In the genomic region with DNA sequence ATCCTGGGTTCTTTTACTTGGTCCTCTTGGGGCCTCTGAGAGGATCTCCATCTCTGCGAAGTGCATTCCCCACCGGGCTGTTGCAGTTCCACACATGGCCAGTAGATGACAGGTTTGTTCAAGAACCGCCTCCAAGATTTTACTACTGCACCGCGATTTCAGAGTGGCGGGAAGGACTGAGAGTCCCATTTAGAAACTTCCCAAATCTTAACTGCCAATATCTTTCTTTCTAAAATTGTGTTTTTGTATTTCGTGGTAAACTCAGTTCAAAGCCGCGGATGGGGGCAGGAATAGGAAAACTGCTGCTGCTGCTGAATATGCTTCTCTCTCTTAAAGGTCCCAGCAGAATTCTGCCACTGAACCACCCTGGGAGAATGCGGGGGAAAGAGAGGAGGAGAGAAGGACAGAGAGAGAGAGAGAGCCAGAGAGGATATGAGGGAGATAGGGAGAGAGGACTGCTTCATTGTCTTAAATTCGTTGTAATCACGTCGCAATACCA, we compare ENCODE assay signal across 8 cellular contexts. TPM values are rescaled to one million over a fixed set of nuclear protein-coding genes. Genes with fewer than 3 reads are reported as not detected.
A peak's percentile ranks its signal among the peaks of the same experiment; 100 is the strongest.
DNase-seq lines count a peak whose midpoint lies in the region; ATAC-seq and TF ChIP-seq lines count a peak whose summit lies in the region.

No MANE protein-coding gene starts in this region.

- peak overlapping the region; percentile 46; the same call in 1 of the 2 replicates for H2AFZ ChIP-seq in MM.1S (ENCODE audit: low read length)

- no peaks in the 10 kb centered on the region for H3K9me3 Mint-ChIP-seq in T-cell

- H3K27me3 ChIP-seq in MM.1S (replicated peaks; ENCODE audit: insufficient read depth, low read length) = peaks cover 15% of the 10 kb centered on the region
- H3K27me3 ChIP-seq in adipocyte (replicated peaks; ENCODE audit: control insufficient read depth, insufficient read depth, low read length) = peaks cover 80% of the 10 kb centered on the region
- peaks cover 93% of the 10 kb centered on the region for H3K27me3 ChIP-seq in left ventricle myocardium inferior (ENCODE audit: low read depth)

- no peaks in the 10 kb centered on the region for H3K36me3 Mint-ChIP-seq in T-cell

- ATAC-seq in T-cell (replicated peaks in 1 of 4) = peak; percentile 52 to 79 (median 67)
- ATAC-seq in HG02840 (IDR thresholded peaks at IDR 0.05; ENCODE audit: low FRiP score, unreplicated experiment) = no peak
- no peak for ATAC-seq in HG02870 (IDR thresholded peaks at IDR 0.05; ENCODE audit: unreplicated experiment)

- TF ChIP-seq CTCF in MM.1S (IDR thresholded peaks at IDR 0.05; ENCODE audit: low read length) (peak; percentile 99), left ventricle myocardium inferior (IDR thresholded peaks at IDR 0.05; ENCODE audit: borderline replicate concordance) (peak; percentile 100), retinal pigment epithelial cell (conservative IDR thresholded peaks at IDR 0.05; ENCODE audit: low read depth, low read length) (peak; percentile 98)

- peak overlapping the region; percentile 59; the same call in 1 of the 2 replicates for H3K4me2 ChIP-seq in MM.1S (ENCODE audit: low read depth, low read length)

- H3K79me2 ChIP-seq in MM.1S (ENCODE audit: low read length) = no peaks in the 10 kb centered on the region

- peak overlapping the region; percentile 14; the same call in 1 of the 2 replicates for H3K4me3 ChIP-seq in MM.1S (ENCODE audit: low read length)
- no peak overlapping the region for H3K4me3 ChIP-seq in adipocyte (ENCODE audit: low read length)
- peak overlapping the region; percentile 28 for H3K4me3 ChIP-seq in left ventricle myocardium inferior
- H3K4me3 ChIP-seq in retinal pigment epithelial cell (ENCODE audit: low read length) = no peak overlapping the region

- H3K27ac Mint-ChIP-seq in T-cell = no peak overlapping the region

- CTCF ChIA-PET in T-cell (lab: Charles Lee) = interaction anchor here (0.6 to 3.2 kb wide), 7 partner anchors 10 to 371 kb away, joined by 3 to 19 read pairs (median 5); no protein-coding TSS in a partner anchor

- no peaks in the 10 kb centered on the region for H3K36me3 ChIP-seq in MM.1S (replicated peaks; ENCODE audit: insufficient read depth, low read length)
- no peaks in the 10 kb centered on the region for H3K36me3 ChIP-seq in adipocyte (ENCODE audit: control insufficient read depth, insufficient read depth, low read length, severe bottlenecking)
- no peaks in the 10 kb centered on the region for H3K36me3 ChIP-seq in left ventricle myocardium inferior

- POLR2A ChIA-PET in T-cell (lab: Charles Lee) = no interaction called here

- H3K4me3 Mint-ChIP-seq in T-cell = peak overlapping the region in 2 of 3 donors; percentile 26 to 29

- no peaks in the 10 kb centered on the region for H3K9me2 ChIP-seq in MM.1S (replicated peaks; ENCODE audit: insufficient read depth, low read length)

- H3K9me3 ChIP-seq in MM.1S (replicated peaks; ENCODE audit: insufficient read depth, low read length) (no peaks in the 10 kb centered on the region), adipocyte (ENCODE audit: control insufficient read depth, low read length) (no peaks in the 10 kb centered on the region), left ventricle myocardium inferior (replicated peaks) (no peaks in the 10 kb centered on the region)

- no peaks in the 10 kb centered on the region for H3F3A ChIP-seq in MM.1S (ENCODE audit: insufficient read depth, low read length)

- H3K4me1 ChIP-seq in MM.1S (ENCODE audit: low read length) = no peaks in the 10 kb centered on the region
- no peaks in the 10 kb centered on the region for H3K4me1 ChIP-seq in adipocyte (ENCODE audit: control insufficient read depth, insufficient read depth, low read length)
- H3K4me1 ChIP-seq in left ventricle myocardium inferior = peaks cover 5% of the 10 kb centered on the region

- H3K9ac ChIP-seq in MM.1S (ENCODE audit: low read length) (no peak overlapping the region), adipocyte (ENCODE audit: low read length) (no peak overlapping the region)

- no peaks in the 10 kb centered on the region for H4K20me1 ChIP-seq in MM.1S (ENCODE audit: insufficient read depth, low read length)

- H3K27me3 Mint-ChIP-seq in T-cell = peaks cover 47 to 53% of the 10 kb centered on the region in 2 donors

- H3K27ac ChIP-seq in MM.1S (ENCODE audit: low read length) (no peak overlapping the region), left ventricle myocardium inferior (replicated peaks) (no peak overlapping the region)

- intact Hi-C loops in left ventricle myocardium inferior (cut with micrococcal nuclease) = loop anchor here (5.0 kb wide), 1 partner anchor 382 kb away; no protein-coding TSS in a partner anchor

- DNase-seq in ELR (ENCODE audit: low read depth) (peak; percentile 80), MM.1S (peak; percentile 71), T-cell (peak; percentile 39 to 78 (median 68)), adipocyte (ENCODE audit: low read depth) (peak; percentile 89), left ventricle myocardium inferior (peak; percentile 66), retinal pigment epithelial cell (ENCODE audit: low read depth) (no peak)

- peaks cover 11 to 16% (median 11%) of the 10 kb centered on the region in 3 donors for H3K4me1 Mint-ChIP-seq in T-cell

RNA-seq across cellular contexts. Expression of a gene that starts 8.6 kb away (rescaled TPM):
- total RNA-seq in T-cell (not detected), left ventricle myocardium inferior (not detected)

RNA-seq across cellular contexts. Expression of a gene that starts 24.1 kb away (rescaled TPM):
- total RNA-seq in T-cell (100 to 1,000 TPM in 1 of 5 donors, 10 to 100 TPM in 4; 41.1 to 131 (median 47.9) TPM), left ventricle myocardium inferior (87.3 TPM)

RNA-seq across cellular contexts. Expression of a gene that starts 43.9 kb away (rescaled TPM):
- total RNA-seq in T-cell = not detected
- not detected for total RNA-seq in left ventricle myocardium inferior

Comparison
In these comparisons a context has a peak if more than half of its experiments do, and no peak if none do; other contexts are left out.
1. H3K4me3 ChIP-seq: peak in MM.1S (single experiment) and left ventricle myocardium inferior (single experiment); none in adipocyte (single experiment) and retinal pigment epithelial cell (single experiment).
2. ATAC-seq: peak in T-cell (4 of 4); none in HG02840 (single experiment) and HG02870 (single experiment).
3. Peak in every context shown above with its lines, with median percentiles within 50 percentile points of each other: CTCF ChIP-seq.